15 cellular contexts compared by ENCODE assay signal in genomic region chr17:15475620-15476354, GRCh38. TPM values are rescaled to one million over a fixed set of nuclear protein-coding genes. Genes with fewer than 3 reads are reported as not detected.
DNase-seq lines count a peak whose midpoint lies in the region; ATAC-seq and TF ChIP-seq lines count a peak whose summit lies in the region.
"Had no signal": no experiment of that assay in that cellular context is flagged by ENCODE, and none has a peak within 500 bp of the region (broad histone marks: within the 10 kb centered on the region; RNA-seq: fewer than 3 reads in every experiment).

No MANE protein-coding gene starts in this region.

- in situ Hi-C loops in mammary epithelial cell (cut with MboI; ENCODE audit: low sequenced_read_pairs in 2 of 2), result no loop called here
- in situ Hi-C loops in gastrocnemius medialis (cut with MboI; ENCODE audit: low sequenced_read_pairs in 4 of 4), result no loop called here

- no peaks in the 10 kb centered on the region for H3K27me3 Mint-ChIP-seq in activated naive CD8-positive, alpha-beta T cell treated with anti-CD3 and anti-CD28 coated beads for 36 hours
- H3K27me3 Mint-ChIP-seq in glutamatergic neuron (ENCODE audit: unreplicated experiment), result no peaks in the 10 kb centered on the region
- H3K27me3 Mint-ChIP-seq: B cell, brain had no signal

- TF ChIP-seq POLR2A in gastrocnemius medialis (IDR thresholded peaks at IDR 0.05), result peak in 1 of 2 donors; percentile 11

- no peaks in the 10 kb centered on the region for H4K20me1 ChIP-seq in mammary epithelial cell (ENCODE audit: insufficient read depth, low read length)

- H3K4me3 ChIP-seq in mammary epithelial cell (replicated peaks in 1 of 3; ENCODE audit: insufficient read depth in 1 of 3, low read depth in 2 of 3, low read length in 3 of 3) (no peak overlapping the region), heart right ventricle (no peak overlapping the region), gastrocnemius medialis (no peak overlapping the region)

- no peak overlapping the region for H3K9ac ChIP-seq in mammary epithelial cell (ENCODE audit: insufficient read depth, low read length)

- no peak overlapping the region for H3K27ac Mint-ChIP-seq in activated naive CD8-positive, alpha-beta T cell treated with anti-CD3 and anti-CD28 coated beads for 36 hours
- H3K27ac Mint-ChIP-seq in glutamatergic neuron (ENCODE audit: unreplicated experiment), result no peak overlapping the region
- H3K27ac Mint-ChIP-seq: B cell had no signal

- no peaks in the 10 kb centered on the region for H3K9me3 Mint-ChIP-seq in activated naive CD8-positive, alpha-beta T cell treated with anti-CD3 and anti-CD28 coated beads for 36 hours
- H3K9me3 Mint-ChIP-seq in glutamatergic neuron (ENCODE audit: unreplicated experiment), result no peaks in the 10 kb centered on the region
- H3K9me3 Mint-ChIP-seq: brain had no signal

- dilution Hi-C loops in mammary epithelial cell (cut with HindIII; ENCODE audit: low sequenced_read_pairs), result no loop called here

- H3K27me3 ChIP-seq in mammary epithelial cell (ENCODE audit: insufficient read depth, low read length) (no peaks in the 10 kb centered on the region), heart right ventricle (no peaks in the 10 kb centered on the region), gastrocnemius medialis (no peaks in the 10 kb centered on the region)

- DNase-seq in ELR (ENCODE audit: low read depth) (peak; percentile 22), mammary epithelial cell (peak; percentile 9), heart right ventricle (no peak), gastrocnemius medialis (no peak), glutamatergic neuron (no peak)
- DNase-seq in activated naive CD8-positive, alpha-beta T cell treated with anti-CD3 and anti-CD28 coated beads for 36 hours, result no peak
- DNase-seq: activated CD4-positive, alpha-beta T cell treated with anti-CD3 and anti-CD28 coated beads, Interleukin-2, amount 50 U/mL, for 48 hours; DMS153; MV-4-11; NK-92 treated with Interleukin-12 subunit alpha and Interleukin-12 subunit beta, amount 100 ng/mL, for 24 hours; SHP77 treated with DMSO at 0.1 percent for 48 hours had no signal

- H3K4me2 ChIP-seq in mammary epithelial cell (ENCODE audit: insufficient read depth, low read depth, low read length), result no peak overlapping the region

- no peaks in the 10 kb centered on the region for H3K79me2 ChIP-seq in mammary epithelial cell (ENCODE audit: insufficient read depth, low read length)

- H3K4me3 Mint-ChIP-seq in activated naive CD8-positive, alpha-beta T cell treated with anti-CD3 and anti-CD28 coated beads for 36 hours, result no peak overlapping the region
- no peak overlapping the region for H3K4me3 Mint-ChIP-seq in glutamatergic neuron (ENCODE audit: unreplicated experiment)
- H3K4me3 Mint-ChIP-seq: B cell, brain had no signal

- H3K36me3 ChIP-seq in mammary epithelial cell (ENCODE audit: insufficient read depth, low read length) (no peaks in the 10 kb centered on the region), heart right ventricle (no peaks in the 10 kb centered on the region), gastrocnemius medialis (no peaks in the 10 kb centered on the region)

- no peaks in the 10 kb centered on the region for H3K36me3 Mint-ChIP-seq in activated naive CD8-positive, alpha-beta T cell treated with anti-CD3 and anti-CD28 coated beads for 36 hours
- H3K36me3 Mint-ChIP-seq in glutamatergic neuron (ENCODE audit: unreplicated experiment), result no peaks in the 10 kb centered on the region

- CTCF ChIA-PET in mammary epithelial cell (lab: Charles Lee; ENCODE audit: low non-redundant PET), result no interaction called here

- H3K9me3 ChIP-seq in mammary epithelial cell (replicated peaks; ENCODE audit: insufficient read depth, low read length) (no peaks in the 10 kb centered on the region), heart right ventricle (no peaks in the 10 kb centered on the region), gastrocnemius medialis (no peaks in the 10 kb centered on the region)

- 96% methylated on average over 8 of the region's 8 CpGs for WGBS in mammary epithelial cell (ENCODE audit: low coverage, missing lambda C conversion rate)
- WGBS in heart right ventricle, 2 donors, result 85 to 89% methylated on average over 8 of the region's 8 CpGs

- H3K4me1 ChIP-seq in mammary epithelial cell (ENCODE audit: insufficient read depth, low read length) (peaks cover 6% of the 10 kb centered on the region), heart right ventricle (peaks cover 0 to 20% (median 10%) of the 10 kb centered on the region in 9 donors), gastrocnemius medialis (peaks cover 3 to 7% of the 10 kb centered on the region in 2 donors)

- H3K27ac ChIP-seq in mammary epithelial cell (ENCODE audit: insufficient read depth, low read depth, low read length) (no peak overlapping the region), heart right ventricle (peak overlapping the region in 6 of 10 donors; percentile 3 to 72 (median 38)), gastrocnemius medialis (peak overlapping the region; percentile 50 to 75 (median 58))

- H3K4me1 Mint-ChIP-seq in activated naive CD8-positive, alpha-beta T cell treated with anti-CD3 and anti-CD28 coated beads for 36 hours, result no peaks in the 10 kb centered on the region
- H3K4me1 Mint-ChIP-seq in glutamatergic neuron (ENCODE audit: low read depth, unreplicated experiment), result peaks cover 6% of the 10 kb centered on the region
- H3K4me1 Mint-ChIP-seq: B cell had no signal

- intact Hi-C loops in mammary epithelial cell (cut with micrococcal nuclease), result no loop called here
- intact Hi-C loops in heart right ventricle (cut with DNase I), result no loop called here
- intact Hi-C loops in gastrocnemius medialis (cut with DNase I; ENCODE audit: low total_unique reads), result no loop called here

- peak; percentile 61 to 91 (median 84) for ATAC-seq in heart right ventricle
- ATAC-seq in gastrocnemius medialis, result peak; percentile 88 to 91
- ATAC-seq in GM18520 (IDR thresholded peaks at IDR 0.05; ENCODE audit: unreplicated experiment), result no peak
- ATAC-seq in GM18873 (IDR thresholded peaks at IDR 0.05; ENCODE audit: low FRiP score, unreplicated experiment), result no peak

- no peak overlapping the region for H2AFZ ChIP-seq in mammary epithelial cell (ENCODE audit: low read depth, low read length)

- no TSS peak for BruUV-seq in mammary epithelial cell (replicated peaks; lab: Mats Ljungman, UMichigan)

- TF ChIP-seq CTCF in mammary epithelial cell (conservative IDR thresholded peaks at IDR 0.05 in 1 of 2, IDR thresholded peaks at IDR 0.05 in 1 of 2; ENCODE audit: extremely low read depth in 1 of 2, insufficient read depth in 1 of 2, low read depth in 1 of 2, low read length in 2 of 2), result no peak
- TF ChIP-seq CTCF in heart right ventricle (IDR thresholded peaks at IDR 0.05), result no peak
- no peak for TF ChIP-seq CTCF in gastrocnemius medialis (IDR thresholded peaks at IDR 0.05 in 4 of 5, conservative IDR thresholded peaks at IDR 0.05 in 1 of 5)
- TF ChIP-seq CTCF in glutamatergic neuron (IDR thresholded peaks at IDR 0.05; ENCODE audit: partially characterized antibody, unreplicated experiment), result no peak

RNA-seq across cellular contexts. Expression of gene CDRT4, which starts 8.4 kb away (rescaled TPM):
- total RNA-seq in mammary epithelial cell (1 to 10 TPM; 2.3 to 8.0 TPM), heart right ventricle (1 to 10 TPM in 4 of 10 donors, under 1 TPM in 4, not detected in 2; 0.53 to 4.1 (median 0.92) TPM), gastrocnemius medialis (1 to 10 TPM in 2 of 4 donors, under 1 TPM in 2; 0.66 to 2.0 (median 1.00) TPM), glutamatergic neuron (ENCODE audit: unreplicated experiment) (13.1 TPM)
- polyA plus RNA-seq in mammary epithelial cell (0.45 TPM), heart right ventricle (1 to 10 TPM in 1 of 2 donors, under 1 TPM in 1; 0.45 to 4.2 TPM)
- 0.83 TPM for polyA minus RNA-seq in mammary epithelial cell
- total RNA-seq in activated naive CD8-positive, alpha-beta T cell treated with anti-CD3 and anti-CD28 coated beads for 36 hours, result 1 to 10 TPM; 1.9 to 3.2 TPM

Comparison
In these comparisons a context has a peak if more than half of its experiments do, and no peak if none do; other contexts are left out.
1. DNase-seq: peak in ELR (single experiment) and mammary epithelial cell (single experiment); none in heart right ventricle (0 of 2), gastrocnemius medialis (0 of 2), activated naive CD8-positive, alpha-beta T cell treated with anti-CD3 and anti-CD28 coated beads for 36 hours (single experiment) and glutamatergic neuron (single experiment).
2. ATAC-seq: peak in heart right ventricle (8 of 8) and gastrocnemius medialis (2 of 2); none in GM18520 (single experiment) and GM18873 (single experiment).